ENCODE assay signal across 23 cellular contexts in genomic region chr15:101090460-101090853, GRCh38.
A peak's percentile ranks its signal among the peaks of the same experiment; 100 is the strongest.
DNase-seq lines count a peak whose midpoint lies in the region; ATAC-seq and TF ChIP-seq lines count a peak whose summit lies in the region.
"Had no signal": no experiment of that assay in that cellular context is flagged by ENCODE, and none has a peak within 500 bp of the region (broad histone marks: within the 10 kb centered on the region; RNA-seq: fewer than 3 reads in every experiment).

No MANE protein-coding gene starts in this region.

- TF ChIP-seq CTCF in IMR-90 (conservative IDR thresholded peaks at IDR 0.05; ENCODE audit: low read depth, low read length) (no peak), brain (conservative IDR thresholded peaks at IDR 0.05) (no peak), osteoblast (IDR thresholded peaks at IDR 0.05; ENCODE audit: extremely low read depth, low read depth, low read length) (no peak), esophagus squamous epithelium (IDR thresholded peaks at IDR 0.05) (no peak)

- no peak for TF ChIP-seq RAD21 in IMR-90 (IDR thresholded peaks at IDR 0.05; ENCODE audit: low read length)

- H3K36me3 Mint-ChIP-seq in activated CD4-positive, alpha-beta T cell treated with anti-CD3 and anti-CD28 coated beads, Interleukin-2, amount 10 ng/mL, durations not matched to agents 7 days and 5 days (ENCODE audit: low read depth) = no peaks in the 10 kb centered on the region
- H3K36me3 Mint-ChIP-seq in brain = no peaks in the 10 kb centered on the region

- H4K20me1 ChIP-seq in IMR-90 (ENCODE audit: insufficient read depth, low read length) (no peaks in the 10 kb centered on the region), osteoblast (ENCODE audit: insufficient read depth, low read length) (no peaks in the 10 kb centered on the region)

- no peak overlapping the region for H3K4me3 Mint-ChIP-seq in activated CD4-positive, alpha-beta T cell treated with anti-CD3 and anti-CD28 coated beads, Interleukin-2, amount 10 ng/mL, durations not matched to agents 7 days and 5 days
- H3K4me3 Mint-ChIP-seq in brain = no peak overlapping the region
- H3K4me3 Mint-ChIP-seq: B cell; T-helper 1 cell treated with Interleukin-12 subunit alpha and Interleukin-12 subunit beta and Interleukin-4 antibody, amounts not matched to agents 30 μg/mL and 1 μg/mL, for 36 hours had no signal

- ATAC-seq in IMR-90 (ENCODE audit: low read depth) (no peak), HG03521 (IDR thresholded peaks at IDR 0.05; ENCODE audit: unreplicated experiment) (no peak)
- ATAC-seq: left colon had no signal

- no peak overlapping the region for H2BK5ac ChIP-seq in IMR-90 (ENCODE audit: low read depth, low read length, poor library complexity, severe bottlenecking)

- no peak overlapping the region for H3K9ac ChIP-seq in IMR-90 (ENCODE audit: low read depth, low read length)

- H3K4ac ChIP-seq in IMR-90 (ENCODE audit: low read depth, low read length) = peak overlapping the region; percentile 14; the same call in 1 of the 2 replicates

- H2AFZ ChIP-seq in IMR-90 (replicated peaks; ENCODE audit: low read length, poor library complexity) (peak overlapping the region; percentile 43), osteoblast (ENCODE audit: low read length) (no peak overlapping the region)

- H3K23ac ChIP-seq in IMR-90 (ENCODE audit: low read depth, low read length) = 0 out of 2 replicates have a peak overlapping the region, but pooled peaks have one; percentile 19

- H3K9me3 Mint-ChIP-seq in activated CD4-positive, alpha-beta T cell treated with anti-CD3 and anti-CD28 coated beads, Interleukin-2, amount 10 ng/mL, durations not matched to agents 7 days and 5 days = no peaks in the 10 kb centered on the region
- peaks cover 0 to 5% (median 4%) of the 10 kb centered on the region in 5 experiments for H3K9me3 Mint-ChIP-seq in brain
- H3K9me3 Mint-ChIP-seq: T-helper 1 cell treated with Interleukin-12 subunit alpha and Interleukin-12 subunit beta and Interleukin-4 antibody, amounts not matched to agents 30 μg/mL and 1 μg/mL, for 36 hours had no signal

- CTCF ChIA-PET in activated CD4-positive, alpha-beta T cell treated with anti-CD3 and anti-CD28 coated beads, Interleukin-2, amount 10 ng/mL, durations not matched to agents 7 days and 5 days (lab: Charles Lee) = interaction anchor here (0.8 to 5.3 kb wide), 11 partner anchors 16 to 182 kb away, joined by 3 to 43 read pairs (median 4); partner anchors contain the start of gene CHSY1
- CTCF ChIA-PET in IMR-90 (lab: Yijun Ruan, JAX) = interaction anchor here (1.7 kb wide), 1 partner anchor 31 kb away, joined by 4 read pairs; no protein-coding TSS in a partner anchor

- peaks cover 3 to 9% of the 10 kb centered on the region in 2 experiments; a peak in 2 of 4 replicates for H3K79me1 ChIP-seq in IMR-90 (ENCODE audit: low read depth in 1 of 2, low read length in 2 of 2)

- H4K91ac ChIP-seq in IMR-90 (ENCODE audit: insufficient read depth, low read depth, low read length) = no peak overlapping the region; the same call in 1 of the 2 replicates

- H3K4me3 ChIP-seq in IMR-90 (ENCODE audit: insufficient read depth, low read depth, low read length) (no peak overlapping the region), osteoblast (ENCODE audit: insufficient read depth, low read length) (no peak overlapping the region), esophagus squamous epithelium (no peak overlapping the region)
- H3K4me3 ChIP-seq: HAP-1 had no signal

- H3K36me3 ChIP-seq in IMR-90 (ENCODE audit: control insufficient read depth, insufficient read depth, low read length) (no peaks in the 10 kb centered on the region), osteoblast (ENCODE audit: insufficient read depth, low read length) (no peaks in the 10 kb centered on the region), esophagus squamous epithelium (no peaks in the 10 kb centered on the region)
- H3K36me3 ChIP-seq: HAP-1, neutrophil had no signal

- H3K27me3 Mint-ChIP-seq in activated CD4-positive, alpha-beta T cell treated with anti-CD3 and anti-CD28 coated beads, Interleukin-2, amount 10 ng/mL, durations not matched to agents 7 days and 5 days = peaks cover 7% of the 10 kb centered on the region
- H3K27me3 Mint-ChIP-seq in brain = peaks cover 2% of the 10 kb centered on the region
- H3K27me3 Mint-ChIP-seq: B cell had no signal

- no peak overlapping the region for H4K5ac ChIP-seq in IMR-90 (ENCODE audit: low read depth, low read length)

- peak overlapping the region; percentile 49 for H2BK120ac ChIP-seq in IMR-90 (ENCODE audit: low read depth, low read length)

- H3K9me3 ChIP-seq in IMR-90 (ENCODE audit: control insufficient read depth, insufficient read depth, low read length) (no peaks in the 10 kb centered on the region), osteoblast (ENCODE audit: low read depth, low read length) (no peaks in the 10 kb centered on the region), esophagus squamous epithelium (no peaks in the 10 kb centered on the region)
- H3K9me3 ChIP-seq: Caco-2, neutrophil had no signal

- H3K27ac ChIP-seq in IMR-90 (ENCODE audit: insufficient read depth, low read length) = no peak overlapping the region
- peak overlapping the region; percentile 87 for H3K27ac ChIP-seq in osteoblast (ENCODE audit: low read depth, low read length)
- H3K27ac ChIP-seq in esophagus squamous epithelium = peak overlapping the region in 2 of 4 donors; percentile 38 to 77
- H3K27ac ChIP-seq: neutrophil had no signal

- no peaks in the 10 kb centered on the region for H3K27me3 ChIP-seq in IMR-90 (ENCODE audit: control insufficient read depth, insufficient read depth, low read length)
- no peaks in the 10 kb centered on the region for H3K27me3 ChIP-seq in osteoblast (ENCODE audit: insufficient read depth, low read length)
- no peaks in the 10 kb centered on the region for H3K27me3 ChIP-seq in esophagus squamous epithelium
- H3K27me3 ChIP-seq: neutrophil had no signal

- peak overlapping the region; percentile 24 for H2AK9ac ChIP-seq in IMR-90 (replicated peaks; ENCODE audit: low read depth, low read length, poor library complexity)

- H3K9me1 ChIP-seq in IMR-90 (ENCODE audit: insufficient read depth, low read length) = peaks cover 13% of the 10 kb centered on the region; the same call in 1 of the 2 replicates

- H3K27ac Mint-ChIP-seq in activated CD4-positive, alpha-beta T cell treated with anti-CD3 and anti-CD28 coated beads, Interleukin-2, amount 10 ng/mL, durations not matched to agents 7 days and 5 days = peak overlapping the region; percentile 41
- peak overlapping the region in 3 of 5 experiments; percentile 66 to 90 (median 74) for H3K27ac Mint-ChIP-seq in brain
- H3K27ac Mint-ChIP-seq: B cell; T-helper 1 cell treated with Interleukin-12 subunit alpha and Interleukin-12 subunit beta and Interleukin-4 antibody, amounts not matched to agents 30 μg/mL and 1 μg/mL, for 36 hours had no signal

- peak overlapping the region; percentile 45; the same call in 1 of the 2 replicates for H2BK20ac ChIP-seq in IMR-90 (ENCODE audit: low read depth, low read length)

- H3K4me1 Mint-ChIP-seq in activated CD4-positive, alpha-beta T cell treated with anti-CD3 and anti-CD28 coated beads, Interleukin-2, amount 10 ng/mL, durations not matched to agents 7 days and 5 days = peaks cover 9% of the 10 kb centered on the region
- peaks cover 54% of the 10 kb centered on the region for H3K4me1 Mint-ChIP-seq in brain

- WGBS in IMR-90 (ENCODE audit: extremely low coverage in 2 of 2, insufficient read length in 1 of 2), 2 experiments = 90% methylated on average over 2 of the region's 2 CpGs; no CpG with 5 or more reads in 1 of the 2 experiments
- WGBS in esophagus squamous epithelium, 2 donors = 100% methylated on average over 1 of the region's 2 CpGs; no CpG with 5 or more reads in 1 of the 2 donors

- dilution Hi-C loops in IMR-90 (cut with HindIII; ENCODE audit: low sequenced_read_pairs, unreplicated experiment) = no loop called here

- H3K14ac ChIP-seq in IMR-90 (replicated peaks; ENCODE audit: low read depth, low read length) = peak overlapping the region; percentile 27; the same call in 1 of the 2 replicates

- 0 out of 3 replicates have a peak overlapping the region, but pooled peaks have one; percentile 65 for H2BK15ac ChIP-seq in IMR-90 (ENCODE audit: low read depth, low read length)

- peak overlapping the region; percentile 73 for H2AK5ac ChIP-seq in IMR-90 (ENCODE audit: low read depth, low read length)

- intact Hi-C loops in IMR-90 (cut with micrococcal nuclease) = no loop called here
- intact Hi-C loops in esophagus squamous epithelium (cut with DNase I) = no loop called here

- BruUV-seq in IMR-90 (replicated peaks; lab: Mats Ljungman, UMichigan) = no TSS peak

- no peak overlapping the region for H3K56ac ChIP-seq in IMR-90 (ENCODE audit: extremely low read depth, insufficient read depth, low read length)

- H3K4me2 ChIP-seq in IMR-90 (ENCODE audit: low read depth, low read length) (no peak overlapping the region), osteoblast (ENCODE audit: insufficient read depth, low read length) (no peak overlapping the region)

- in situ Hi-C loops in IMR-90 (cut with MboI; ENCODE audit: low sequenced_read_pairs) = loop anchor here (5.0 kb wide), 1 partner anchor 167 kb away; no protein-coding TSS in a partner anchor

- H3K18ac ChIP-seq in IMR-90 (ENCODE audit: low read depth, low read length) = no peak overlapping the region

- no peak for DNase-seq in activated CD4-positive, alpha-beta T cell treated with anti-CD3 and anti-CD28 coated beads, Interleukin-2, amount 10 ng/mL, durations not matched to agents 7 days and 5 days
- DNase-seq in activated CD4-positive, alpha-beta T cell treated with anti-CD3 and anti-CD28 coated beads for 4 hours = no peak
- no peak for DNase-seq in IMR-90
- DNase-seq in osteoblast (ENCODE audit: insufficient read length, low spot score, missing footprints) = peak; percentile 49
- no peak for DNase-seq in esophagus squamous epithelium (lab: John Stamatoyannopoulos, UW)
- no peak for DNase-seq in mesenteric fat pad (ENCODE audit: low spot score)
- DNase-seq: activated CD4-positive, alpha-beta T cell treated with anti-CD3 and anti-CD28 coated beads, Interleukin-2, amount 50 U/mL, for 1 hour; activated gamma-delta T cell; Caco-2; cerebellar nuclear complex; effector CD8-positive, alpha-beta T cell; EL; left colon; NCI-H1694; NCI-H69; SIG-M5; stimulated activated CD4-positive, alpha-beta T cell treated with anti-CD3 and anti-CD28 coated beads, Interleukin-12 subunit alpha, Interleukin-12 subunit beta, amount 100 ng/mL, for 4 hours had no signal

- no peak for TF ChIP-seq POLR2A in IMR-90 (IDR thresholded peaks at IDR 0.05; ENCODE audit: low read depth, low read length)
- TF ChIP-seq POLR2A in esophagus squamous epithelium (IDR thresholded peaks at IDR 0.05) = no peak

- H4K8ac ChIP-seq in IMR-90 (ENCODE audit: low read depth in 2 of 2, low read length in 2 of 2) = no peak overlapping the region

- no peaks in the 10 kb centered on the region for H3K79me2 ChIP-seq in osteoblast (ENCODE audit: insufficient read depth, low read length)

- POLR2A ChIA-PET in activated CD4-positive, alpha-beta T cell treated with anti-CD3 and anti-CD28 coated beads, Interleukin-2, amount 10 ng/mL, durations not matched to agents 7 days and 5 days (lab: Charles Lee) = no interaction called here
- POLR2A ChIA-PET in IMR-90 (lab: Charles Lee; ENCODE audit: unreplicated experiment) = no interaction called here

- H3K4me1 ChIP-seq in IMR-90 (ENCODE audit: control insufficient read depth, insufficient read depth, low read length) (peaks cover 15% of the 10 kb centered on the region), osteoblast (ENCODE audit: insufficient read depth, low read length) (peaks cover 27% of the 10 kb centered on the region), esophagus squamous epithelium (peaks cover 10 to 40% (median 10%) of the 10 kb centered on the region in 3 donors)
- H3K4me1 ChIP-seq: Caco-2 had no signal
